21 cellular contexts compared by ENCODE assay signal in genomic region chr16:67927131-67927941, GRCh38. TPM values are rescaled to one million over a fixed set of nuclear protein-coding genes. Genes with fewer than 3 reads are reported as not detected.
DNase-seq lines count a peak whose midpoint lies in the region; ATAC-seq, FAIRE-seq and TF ChIP-seq lines count a peak whose summit lies in the region.
"Had no signal": no experiment of that assay in that cellular context is flagged by ENCODE, and none has a peak within 500 bp of the region (broad histone marks: within the 10 kb centered on the region; RNA-seq: fewer than 3 reads in every experiment).

No MANE protein-coding gene starts in this region.

- H3K27ac ChIP-seq in HepG2 (ENCODE audit: extremely low read length, insufficient read depth, low read length), result no peak overlapping the region
- no peak overlapping the region for H3K27ac ChIP-seq in right lobe of liver
- peak overlapping the region; percentile 87 for H3K27ac ChIP-seq in angular gyrus (ENCODE audit: low read depth, low read length)
- H3K27ac ChIP-seq in lower lobe of right lung, result peak overlapping the region; percentile 56
- H3K27ac ChIP-seq: sigmoid colon had no signal

- H2AFZ ChIP-seq in HepG2 (ENCODE audit: low read length), result no peak overlapping the region

- ATAC-seq in HepG2, result peak; percentile 6; the same call in 2 of the 3 replicates
- ATAC-seq in right lobe of liver, result no peak
- no peak for ATAC-seq in lower lobe of right lung
- no peak for ATAC-seq in HG02759 (IDR thresholded peaks at IDR 0.05; ENCODE audit: unreplicated experiment)
- ATAC-seq: activated T-helper 17 cell treated with anti-CD3 and anti-CD28 coated beads, Interleukin-2, amount 50 U/mL, for 72 hours; naive thymus-derived CD4-positive, alpha-beta T cell had no signal

- H3K27me3 ChIP-seq in HepG2 (ENCODE audit: control insufficient read depth in 1 of 2, insufficient read depth in 2 of 2, low read length in 2 of 2), result no peaks in the 10 kb centered on the region
- no peaks in the 10 kb centered on the region for H3K27me3 ChIP-seq in right lobe of liver
- no peaks in the 10 kb centered on the region for H3K27me3 ChIP-seq in lower lobe of right lung (ENCODE audit: low read depth)
- H3K27me3 ChIP-seq: adrenal gland, sigmoid colon, thyroid gland had no signal

- H3K9me3 ChIP-seq in HepG2 (ENCODE audit: low read length) (no peaks in the 10 kb centered on the region), right lobe of liver (no peaks in the 10 kb centered on the region), lower lobe of right lung (no peaks in the 10 kb centered on the region)
- H3K9me3 ChIP-seq: adrenal gland, sigmoid colon, thyroid gland had no signal

- no peak overlapping the region for H3K4me2 ChIP-seq in HepG2 (ENCODE audit: low read depth, low read length)

- POLR2A ChIA-PET in HepG2 (lab: Yijun Ruan, JAX), result interaction anchor here (1.6 to 1.7 kb wide), 2 partner anchors 8 to 17 kb away, joined by 3 to 4 read pairs; partner anchors contain the start of gene LCAT

- CTCF ChIA-PET in HepG2 (lab: Yijun Ruan, JAX; ENCODE audit: low intra/inter-chr PET ratio, low total read pairs), result interaction anchor here (1.4 to 5.5 kb wide), 7 partner anchors 14 to 255 kb away, joined by 4 to 63 read pairs (median 9); partner anchors contain the start of genes NRN1L and THAP11

- no peaks in the 10 kb centered on the region; the same call in 1 of the 2 replicates for H4K20me1 ChIP-seq in HepG2 (ENCODE audit: insufficient read depth, low read length)

- H3K36me3 ChIP-seq in HepG2 (replicated peaks in 1 of 2; ENCODE audit: control insufficient read depth in 1 of 2, insufficient read depth in 2 of 2, low read length in 2 of 2), result peaks cover 26 to 37% of the 10 kb centered on the region in 2 experiments
- peaks cover 0 to 3% (median 0%) of the 10 kb centered on the region in 4 donors for H3K36me3 ChIP-seq in right lobe of liver
- peaks cover 60% of the 10 kb centered on the region for H3K36me3 ChIP-seq in lower lobe of right lung

- DNase-seq in HepG2 (ENCODE audit: low spot score) (no peak), right lobe of liver (no peak), lower lobe of right lung (no peak), dedifferentiated amniotic fluid mesenchymal stem cell (ENCODE audit: extremely low spot score) (no peak), OCI-M1 (lab: John Stamatoyannopoulos, UW) (no peak)
- DNase-seq in activated naive CD4-positive, alpha-beta T cell treated with anti-CD3 and anti-CD28 coated beads, Interleukin-2, amount 50 U/mL, for 16 hours, result no peak
- DNase-seq: DMS79, erythroblast, NCI-H1417, SHP77 treated with DMSO at 0.1 percent for 48 hours, sigmoid colon, T-cell, thyroid gland had no signal

- H3K9ac ChIP-seq in HepG2 (ENCODE audit: insufficient read depth, low read depth, low read length), result no peak overlapping the region

- TF ChIP-seq EP300 in HepG2 (IDR thresholded peaks at IDR 0.05; ENCODE audit: low read depth in 2 of 2, low read length in 2 of 2) (no peak), HepG2 (CRISPR knock-in tag; IDR thresholded peaks at IDR 0.05; ENCODE audit: borderline replicate concordance) (no peak)

- in situ Hi-C loops in HepG2 (cut with HindIII; ENCODE audit: extremely low pct_ligation_motif_present, low pct_unique_long_range_greater_than_20kb), result loop anchor here (5.0 kb wide), 2 partner anchors 40 to 110 kb away; no protein-coding TSS in a partner anchor

- intact Hi-C loops in HepG2 (cut with micrococcal nuclease; ENCODE audit: unreplicated experiment), result loop anchor here (5.0 kb wide), 1 partner anchor 255 kb away; no protein-coding TSS in a partner anchor
- intact Hi-C loops in right lobe of liver (cut with DNase I), result loop anchor here (5.0 to 10.0 kb wide), 3 partner anchors 40 to 103 kb away; partner anchors contain the start of gene NRN1L (in 1 of the 2)
- intact Hi-C loops in lower lobe of right lung (cut with DNase I), result no loop called here

- no peaks in the 10 kb centered on the region for H3K79me2 ChIP-seq in HepG2 (ENCODE audit: insufficient read depth, low read length)

- no peak for FAIRE-seq in HepG2 (lab: Jason Lieb, UNC)
- FAIRE-seq: frontal cortex, TTC549 had no signal

- H3K4me1 ChIP-seq in HepG2 (ENCODE audit: insufficient read depth, low read length) (no peaks in the 10 kb centered on the region), right lobe of liver (no peaks in the 10 kb centered on the region), lower lobe of right lung (peaks cover 31% of the 10 kb centered on the region)

- no peak for TF ChIP-seq RAD21 in HepG2 (CRISPR knock-in tag; IDR thresholded peaks at IDR 0.05)

- 94% methylated on average over 19 of the region's 22 CpGs for WGBS in HepG2 (ENCODE audit: low lambda C conversion rate)
- WGBS in right lobe of liver (ENCODE audit: insufficient coverage, low coverage, low lambda C conversion rate, missing lambda C conversion rate), result 88% methylated on average over 13 of the region's 22 CpGs

- TF ChIP-seq CTCF in HepG2 (CRISPR knock-in tag; IDR thresholded peaks at IDR 0.05), result no peak
- no peak for TF ChIP-seq CTCF in right lobe of liver (IDR thresholded peaks at IDR 0.05)
- no peak for TF ChIP-seq CTCF in lower lobe of right lung (IDR thresholded peaks at IDR 0.05)

- BruUV-seq in HepG2 (replicated peaks; lab: Mats Ljungman, UMichigan), result no TSS peak

- TF ChIP-seq POLR2A in HepG2 (IDR thresholded peaks at IDR 0.05; ENCODE audit: insufficient read depth in 1 of 2, low read depth in 2 of 2, low read length in 2 of 2) (no peak; a peak in 1 of 4 replicates), right lobe of liver (IDR thresholded peaks at IDR 0.05) (no peak)

- H3K4me3 ChIP-seq in HepG2 (replicated peaks in 1 of 3; ENCODE audit: insufficient read depth in 1 of 3, low read depth in 2 of 3, low read length in 3 of 3) (no peak overlapping the region), right lobe of liver (no peak overlapping the region), lower lobe of right lung (no peak overlapping the region)
- H3K4me3 ChIP-seq: adrenal gland, sigmoid colon, thyroid gland had no signal

RNA-seq across cellular contexts. Expression of gene CTRL, which starts 4.3 kb away (rescaled TPM):
- 1.1 and 2.7 TPM in 2 replicates for total RNA-seq in HepG2 (2016; rRNA removed; fragmentation: Illumina TruSeq; extraction: Trizol)
- total RNA-seq in HepG2 (2016; cell fraction: cytosol; rRNA removed; fragmentation: Illumina TruSeq; extraction: Trizol; ENCODE audit: low read depth), result 1.7 and 2.0 TPM in 2 replicates
- 1.9 and 2.5 TPM in 2 replicates for total RNA-seq in HepG2 (2016; cell fraction: insoluble cytoplasmic fraction; rRNA removed; fragmentation: Illumina TruSeq; extraction: Trizol)
- total RNA-seq in HepG2 (2016; cell fraction: membrane; rRNA removed; fragmentation: Illumina TruSeq; extraction: Trizol), result 2.8 and 4.0 TPM in 2 replicates
- total RNA-seq in HepG2 (2016; cell fraction: nucleus; rRNA removed; fragmentation: Illumina TruSeq; extraction: Trizol), result 2.4 and 3.4 TPM in 2 replicates
- 1.7 and 1.9 TPM in 2 replicates for polyA plus RNA-seq in HepG2 (2011; rRNA removed)
- 0.82 and 1.1 TPM in 2 replicates for polyA plus RNA-seq in HepG2 (2011; cell fraction: cytosol; rRNA removed)
- polyA plus RNA-seq in HepG2 (2011; cell fraction: nucleus; rRNA removed), result 8.1 and 10.3 TPM in 2 replicates
- 0.86 and 2.7 TPM in 2 replicates for polyA plus RNA-seq in HepG2 (2012)
- polyA plus RNA-seq in HepG2 (2016; cell fraction: cytosol; fragmentation: Illumina TruSeq; extraction: Trizol; ENCODE audit: low read depth), result 2.1 and 2.2 TPM in 2 replicates
- 0.96 and 3.6 TPM in 2 replicates for polyA plus RNA-seq in HepG2 (2016; cell fraction: insoluble cytoplasmic fraction; fragmentation: Illumina TruSeq; extraction: Trizol; ENCODE audit: low read depth)
- 1.7 and 2.4 TPM in 2 replicates for polyA plus RNA-seq in HepG2 (2016; cell fraction: membrane; fragmentation: Illumina TruSeq; extraction: Trizol; ENCODE audit: low read depth)
- 6.3 and 7.8 TPM in 2 replicates for polyA plus RNA-seq in HepG2 (2016; cell fraction: nucleus; fragmentation: Illumina TruSeq; extraction: Trizol; ENCODE audit: insufficient read depth, low read depth)
- 1.8 and 2.2 TPM in 2 replicates for polyA minus RNA-seq in HepG2 (2011; rRNA and poly(A)+ RNA removed; ENCODE audit: low replicate concordance)
- not detected in 2 replicates for polyA minus RNA-seq in HepG2 (2011; cell fraction: cytosol; rRNA and poly(A)+ RNA removed)
- 0.90 and 2.0 TPM in 2 replicates for polyA minus RNA-seq in HepG2 (2011; cell fraction: nucleus; rRNA and poly(A)+ RNA removed)
- total RNA-seq in right lobe of liver, result under 1 TPM in 3 of 6 experiments, not detected in 3; 0.12 to 0.49 (median 0.44) TPM
- 0.59 TPM for total RNA-seq in lower lobe of right lung
- total RNA-seq: cardiac septum had no signal

RNA-seq across cellular contexts. Expression of gene PSMB10, which starts 9.3 kb away (rescaled TPM):
- total RNA-seq in HepG2 (2016; rRNA removed; fragmentation: Illumina TruSeq; extraction: Trizol) (65.9 and 71.3 TPM in 2 replicates), right lobe of liver (10 to 100 TPM; 19.0 to 39.6 (median 22.7) TPM), lower lobe of right lung (82.7 TPM)
- total RNA-seq in HepG2 (2016; cell fraction: cytosol; rRNA removed; fragmentation: Illumina TruSeq; extraction: Trizol; ENCODE audit: low read depth), result 135 and 146 TPM in 2 replicates
- total RNA-seq in HepG2 (2016; cell fraction: insoluble cytoplasmic fraction; rRNA removed; fragmentation: Illumina TruSeq; extraction: Trizol), result 68.9 and 72.1 TPM in 2 replicates
- total RNA-seq in HepG2 (2016; cell fraction: membrane; rRNA removed; fragmentation: Illumina TruSeq; extraction: Trizol), result 107 and 122 TPM in 2 replicates
- total RNA-seq in HepG2 (2016; cell fraction: nucleus; rRNA removed; fragmentation: Illumina TruSeq; extraction: Trizol), result 28.4 and 28.5 TPM in 2 replicates
- polyA plus RNA-seq in HepG2 (2011; rRNA removed), result 12.7 and 17.8 TPM in 2 replicates
- 15.3 and 32.0 TPM in 2 replicates for polyA plus RNA-seq in HepG2 (2011; cell fraction: cytosol; rRNA removed)
- 23.8 and 27.0 TPM in 2 replicates for polyA plus RNA-seq in HepG2 (2011; cell fraction: nucleus; rRNA removed)
- 20.6 and 20.8 TPM in 2 replicates for polyA plus RNA-seq in HepG2 (2012)
- 128 and 158 TPM in 2 replicates for polyA plus RNA-seq in HepG2 (2016; cell fraction: cytosol; fragmentation: Illumina TruSeq; extraction: Trizol; ENCODE audit: low read depth)
- polyA plus RNA-seq in HepG2 (2016; cell fraction: insoluble cytoplasmic fraction; fragmentation: Illumina TruSeq; extraction: Trizol; ENCODE audit: low read depth), result 65.0 and 66.8 TPM in 2 replicates
- polyA plus RNA-seq in HepG2 (2016; cell fraction: membrane; fragmentation: Illumina TruSeq; extraction: Trizol; ENCODE audit: low read depth), result 86.7 and 90.6 TPM in 2 replicates
- 32.5 and 33.1 TPM in 2 replicates for polyA plus RNA-seq in HepG2 (2016; cell fraction: nucleus; fragmentation: Illumina TruSeq; extraction: Trizol; ENCODE audit: insufficient read depth, low read depth)
- 16.1 and 17.6 TPM in 2 replicates for polyA minus RNA-seq in HepG2 (2011; rRNA and poly(A)+ RNA removed; ENCODE audit: low replicate concordance)
- polyA minus RNA-seq in HepG2 (2011; cell fraction: cytosol; rRNA and poly(A)+ RNA removed), result 5.4 and 12.7 TPM in 2 replicates
- polyA minus RNA-seq in HepG2 (2011; cell fraction: nucleus; rRNA and poly(A)+ RNA removed), result 7.2 and 9.8 TPM in 2 replicates

RNA-seq across cellular contexts. Expression of gene LCAT, which starts 16.6 kb away (rescaled TPM):
- total RNA-seq in HepG2 (2016; rRNA removed; fragmentation: Illumina TruSeq; extraction: Trizol) (13.2 and 36.1 TPM in 2 replicates), right lobe of liver (100 to 1,000 TPM in 4 of 6 experiments, 10 to 100 TPM in 2; 29.4 to 207 (median 137) TPM), lower lobe of right lung (33.8 TPM)
- total RNA-seq in HepG2 (2016; cell fraction: cytosol; rRNA removed; fragmentation: Illumina TruSeq; extraction: Trizol; ENCODE audit: low read depth), result 21.4 and 35.2 TPM in 2 replicates
- total RNA-seq in HepG2 (2016; cell fraction: insoluble cytoplasmic fraction; rRNA removed; fragmentation: Illumina TruSeq; extraction: Trizol), result 15.3 and 43.4 TPM in 2 replicates
- total RNA-seq in HepG2 (2016; cell fraction: membrane; rRNA removed; fragmentation: Illumina TruSeq; extraction: Trizol), result 28.1 and 30.3 TPM in 2 replicates
- total RNA-seq in HepG2 (2016; cell fraction: nucleus; rRNA removed; fragmentation: Illumina TruSeq; extraction: Trizol), result 38.4 and 54.9 TPM in 2 replicates
- 38.9 and 46.0 TPM in 2 replicates for polyA plus RNA-seq in HepG2 (2011; rRNA removed)
- polyA plus RNA-seq in HepG2 (2011; cell fraction: cytosol; rRNA removed), result 19.5 and 23.4 TPM in 2 replicates
- polyA plus RNA-seq in HepG2 (2011; cell fraction: nucleus; rRNA removed), result 217 and 291 TPM in 2 replicates
- polyA plus RNA-seq in HepG2 (2012), result 56.2 and 59.4 TPM in 2 replicates
- 28.0 and 29.1 TPM in 2 replicates for polyA plus RNA-seq in HepG2 (2016; cell fraction: cytosol; fragmentation: Illumina TruSeq; extraction: Trizol; ENCODE audit: low read depth)
- 16.8 and 22.2 TPM in 2 replicates for polyA plus RNA-seq in HepG2 (2016; cell fraction: insoluble cytoplasmic fraction; fragmentation: Illumina TruSeq; extraction: Trizol; ENCODE audit: low read depth)
- 27.6 and 33.3 TPM in 2 replicates for polyA plus RNA-seq in HepG2 (2016; cell fraction: membrane; fragmentation: Illumina TruSeq; extraction: Trizol; ENCODE audit: low read depth)
- 213 and 231 TPM in 2 replicates for polyA plus RNA-seq in HepG2 (2016; cell fraction: nucleus; fragmentation: Illumina TruSeq; extraction: Trizol; ENCODE audit: insufficient read depth, low read depth)
- 3.9 and 39.1 TPM in 2 replicates for polyA minus RNA-seq in HepG2 (2011; rRNA and poly(A)+ RNA removed; ENCODE audit: low replicate concordance)
- polyA minus RNA-seq in HepG2 (2011; cell fraction: cytosol; rRNA and poly(A)+ RNA removed), result 12.8 and 12.9 TPM in 2 replicates
- 24.2 and 31.6 TPM in 2 replicates for polyA minus RNA-seq in HepG2 (2011; cell fraction: nucleus; rRNA and poly(A)+ RNA removed)

RNA-seq across cellular contexts. Expression of gene PSKH1, which starts 34.3 kb away (rescaled TPM):
- total RNA-seq in HepG2 (2016; rRNA removed; fragmentation: Illumina TruSeq; extraction: Trizol), result 8.4 and 12.9 TPM in 2 replicates
- total RNA-seq in HepG2 (2016; cell fraction: cytosol; rRNA removed; fragmentation: Illumina TruSeq; extraction: Trizol; ENCODE audit: low read depth), result 19.3 and 21.7 TPM in 2 replicates
- total RNA-seq in HepG2 (2016; cell fraction: insoluble cytoplasmic fraction; rRNA removed; fragmentation: Illumina TruSeq; extraction: Trizol), result 11.2 and 11.8 TPM in 2 replicates
- total RNA-seq in HepG2 (2016; cell fraction: membrane; rRNA removed; fragmentation: Illumina TruSeq; extraction: Trizol), result 29.0 and 30.2 TPM in 2 replicates
- 10.0 and 11.3 TPM in 2 replicates for total RNA-seq in HepG2 (2016; cell fraction: nucleus; rRNA removed; fragmentation: Illumina TruSeq; extraction: Trizol)
- polyA plus RNA-seq in HepG2 (2011; rRNA removed), result 19.1 and 45.7 TPM in 2 replicates
- 25.6 and 28.0 TPM in 2 replicates for polyA plus RNA-seq in HepG2 (2011; cell fraction: cytosol; rRNA removed)
- polyA plus RNA-seq in HepG2 (2011; cell fraction: nucleus; rRNA removed), result 28.8 and 29.7 TPM in 2 replicates
- 18.9 and 23.9 TPM in 2 replicates for polyA plus RNA-seq in HepG2 (2012)
- 17.3 and 28.4 TPM in 2 replicates for polyA plus RNA-seq in HepG2 (2016; cell fraction: cytosol; fragmentation: Illumina TruSeq; extraction: Trizol; ENCODE audit: low read depth)
- 25.1 and 27.8 TPM in 2 replicates for polyA plus RNA-seq in HepG2 (2016; cell fraction: insoluble cytoplasmic fraction; fragmentation: Illumina TruSeq; extraction: Trizol; ENCODE audit: low read depth)
- polyA plus RNA-seq in HepG2 (2016; cell fraction: membrane; fragmentation: Illumina TruSeq; extraction: Trizol; ENCODE audit: low read depth), result 46.7 and 49.0 TPM in 2 replicates
- 19.1 and 27.5 TPM in 2 replicates for polyA plus RNA-seq in HepG2 (2016; cell fraction: nucleus; fragmentation: Illumina TruSeq; extraction: Trizol; ENCODE audit: insufficient read depth, low read depth)
- polyA minus RNA-seq in HepG2 (2011; rRNA and poly(A)+ RNA removed; ENCODE audit: low replicate concordance), result 49.1 and 87.7 TPM in 2 replicates
- polyA minus RNA-seq in HepG2 (2011; cell fraction: cytosol; rRNA and poly(A)+ RNA removed), result 17.5 and 18.7 TPM in 2 replicates
- 16.0 and 20.4 TPM in 2 replicates for polyA minus RNA-seq in HepG2 (2011; cell fraction: nucleus; rRNA and poly(A)+ RNA removed)
- 10 to 100 TPM in 4 of 6 experiments, 1 to 10 TPM in 2; 6.7 to 22.6 (median 13.2) TPM for total RNA-seq in right lobe of liver
- total RNA-seq in lower lobe of right lung, result 28.3 TPM

RNA-seq across cellular contexts. Expression of gene SLC12A4, which starts 41.1 kb away (rescaled TPM):
- total RNA-seq in HepG2 (2016; rRNA removed; fragmentation: Illumina TruSeq; extraction: Trizol), result 23.1 and 65.1 TPM in 2 replicates
- 26.9 and 34.0 TPM in 2 replicates for total RNA-seq in HepG2 (2016; cell fraction: cytosol; rRNA removed; fragmentation: Illumina TruSeq; extraction: Trizol; ENCODE audit: low read depth)
- total RNA-seq in HepG2 (2016; cell fraction: insoluble cytoplasmic fraction; rRNA removed; fragmentation: Illumina TruSeq; extraction: Trizol), result 17.0 and 65.2 TPM in 2 replicates
- total RNA-seq in HepG2 (2016; cell fraction: membrane; rRNA removed; fragmentation: Illumina TruSeq; extraction: Trizol), result 31.5 and 34.1 TPM in 2 replicates
- total RNA-seq in HepG2 (2016; cell fraction: nucleus; rRNA removed; fragmentation: Illumina TruSeq; extraction: Trizol), result 87.0 and 109 TPM in 2 replicates
- polyA plus RNA-seq in HepG2 (2011; rRNA removed), result 84.3 and 134 TPM in 2 replicates
- polyA plus RNA-seq in HepG2 (2011; cell fraction: cytosol; rRNA removed), result 42.1 and 54.3 TPM in 2 replicates
- 687 and 790 TPM in 2 replicates for polyA plus RNA-seq in HepG2 (2011; cell fraction: nucleus; rRNA removed)
- polyA plus RNA-seq in HepG2 (2012), result 66.6 and 79.4 TPM in 2 replicates
- 9.6 and 12.5 TPM in 2 replicates for polyA plus RNA-seq in HepG2 (2016; cell fraction: cytosol; fragmentation: Illumina TruSeq; extraction: Trizol; ENCODE audit: low read depth)
- 12.0 and 18.1 TPM in 2 replicates for polyA plus RNA-seq in HepG2 (2016; cell fraction: insoluble cytoplasmic fraction; fragmentation: Illumina TruSeq; extraction: Trizol; ENCODE audit: low read depth)
- polyA plus RNA-seq in HepG2 (2016; cell fraction: membrane; fragmentation: Illumina TruSeq; extraction: Trizol; ENCODE audit: low read depth), result 17.2 and 19.1 TPM in 2 replicates
- 253 and 270 TPM in 2 replicates for polyA plus RNA-seq in HepG2 (2016; cell fraction: nucleus; fragmentation: Illumina TruSeq; extraction: Trizol; ENCODE audit: insufficient read depth, low read depth)
- polyA minus RNA-seq in HepG2 (2011; rRNA and poly(A)+ RNA removed; ENCODE audit: low replicate concordance), result 74.6 and 238 TPM in 2 replicates
- 48.3 and 54.6 TPM in 2 replicates for polyA minus RNA-seq in HepG2 (2011; cell fraction: cytosol; rRNA and poly(A)+ RNA removed)
- polyA minus RNA-seq in HepG2 (2011; cell fraction: nucleus; rRNA and poly(A)+ RNA removed), result 152 and 193 TPM in 2 replicates
- total RNA-seq in right lobe of liver, result 10 to 100 TPM; 17.2 to 40.0 (median 21.9) TPM
- 80.3 TPM for total RNA-seq in lower lobe of right lung

Comparison
In these comparisons a context has a peak if more than half of its experiments do, and no peak if none do; other contexts are left out.
1. H3K27ac ChIP-seq: peak in angular gyrus (single experiment) and lower lobe of right lung (single experiment); none in HepG2 (single experiment) and right lobe of liver (0 of 3).